8 cellular contexts compared by ENCODE assay signal in genomic region chrX:25523574-25523973, GRCh38.
DNase-seq lines count a peak whose midpoint lies in the region; ATAC-seq and TF ChIP-seq lines count a peak whose summit lies in the region.

No MANE protein-coding gene starts in this region.

- in situ Hi-C loops in SK-MEL-5 (cut with HindIII; ENCODE audit: low pct_unique_long_range_greater_than_20kb, low sequenced_read_pairs): no loop called here

- no TSS peak for BruUV-seq in Calu3 (replicated peaks; lab: Mats Ljungman, UMichigan)

- intact Hi-C loops in Calu3 (cut with micrococcal nuclease; ENCODE audit: unreplicated experiment): no loop called here
- intact Hi-C loops in esophagus squamous epithelium (cut with DNase I): no loop called here

- no peak for ATAC-seq in GM21717 (IDR thresholded peaks at IDR 0.05; ENCODE audit: unreplicated experiment)
- ATAC-seq in HG02840 (IDR thresholded peaks at IDR 0.05; ENCODE audit: low FRiP score, unreplicated experiment): no peak

- H3K27me3 Mint-ChIP-seq in Calu3 (ENCODE audit: unreplicated experiment): no peaks in the 10 kb centered on the region

- no peaks in the 10 kb centered on the region for H3K36me3 Mint-ChIP-seq in Calu3 (ENCODE audit: insufficient read depth, unreplicated experiment)

- H3K27ac Mint-ChIP-seq in Calu3 (ENCODE audit: unreplicated experiment): no peak overlapping the region

- TF ChIP-seq CTCF in Calu3 (IDR thresholded peaks at IDR 0.05; ENCODE audit: unreplicated experiment) (no peak), esophagus squamous epithelium (IDR thresholded peaks at IDR 0.05) (no peak)

- peak; percentile 41 for DNase-seq in Calu3
- peak; percentile 8 for DNase-seq in HuH-7.5 (ENCODE audit: low spot score)
- peak; percentile 58 for DNase-seq in SK-MEL-5 (ENCODE audit: low read depth, low spot score)
- peak; percentile 33 for DNase-seq in iPS-NIHi11 (ENCODE audit: low spot score)
- no peak for DNase-seq in T1000 (lab: John Stamatoyannopoulos, UW)
- DNase-seq in esophagus squamous epithelium (lab: John Stamatoyannopoulos, UW): no peak

- no peaks in the 10 kb centered on the region for H3K36me3 ChIP-seq in esophagus squamous epithelium

- H3K9me3 Mint-ChIP-seq in Calu3 (ENCODE audit: low read depth, unreplicated experiment): no peaks in the 10 kb centered on the region

- H3K4me1 ChIP-seq in esophagus squamous epithelium: no peaks in the 10 kb centered on the region

- H3K4me1 Mint-ChIP-seq in Calu3 (ENCODE audit: low read depth, unreplicated experiment): no peaks in the 10 kb centered on the region

- H3K27ac ChIP-seq in esophagus squamous epithelium: no peak overlapping the region

- H3K4me3 Mint-ChIP-seq in Calu3 (ENCODE audit: low read depth, unreplicated experiment): peak overlapping the region; percentile 47

- H3K9me3 ChIP-seq in esophagus squamous epithelium: no peaks in the 10 kb centered on the region

- CTCF ChIA-PET in Calu3 (lab: Charles Lee): interaction anchor here (0.7 kb wide), 1 partner anchor 25 kb away, joined by 3 read pairs; no protein-coding TSS in a partner anchor

- WGBS in esophagus squamous epithelium, 2 donors: 8 to 9% methylated on average over 5 of the region's 5 CpGs

- no peak for TF ChIP-seq POLR2A in esophagus squamous epithelium (IDR thresholded peaks at IDR 0.05)

- H3K27me3 ChIP-seq in esophagus squamous epithelium: no peaks in the 10 kb centered on the region

- no peak overlapping the region for H3K4me3 ChIP-seq in esophagus squamous epithelium

Comparison
In these comparisons a context has a peak if more than half of its experiments do, and no peak if none do; other contexts are left out.
1. DNase-seq: peak in Calu3 (single experiment), HuH-7.5 (single experiment), SK-MEL-5 (single experiment) and iPS-NIHi11 (single experiment); none in T1000 (single experiment) and esophagus squamous epithelium (single experiment).